17 cellular contexts compared by ENCODE assay signal in genomic region chr7:33425385-33425784, GRCh38.
"Had no signal": no experiment of that assay in that cellular context is flagged by ENCODE, and none has a peak within 500 bp of the region (broad histone marks: within the 10 kb centered on the region; RNA-seq: fewer than 3 reads in every experiment).

No MANE protein-coding gene starts in this region.

- H3K9me3 ChIP-seq: mucosa of descending colon, right lobe of liver, transverse colon, vagina had no signal

- H3K27me3 ChIP-seq: foreskin keratinocyte, right lobe of liver, transverse colon, vagina had no signal

- H3K36me3 ChIP-seq: right lobe of liver, transverse colon, vagina had no signal

- H3K4me1 ChIP-seq: foreskin keratinocyte, right lobe of liver, transverse colon, vagina had no signal

- DNase-seq: activated CD4-positive, alpha-beta memory T cell treated with anti-CD3 and anti-CD28 coated beads for 36 hours; activated CD4-positive, alpha-beta T cell treated with anti-CD3 and anti-CD28 coated beads for 48 hours; activated naive CD4-positive, alpha-beta T cell treated with Interleukin-2 at 50 U/mL for 16 hours; activated naive CD8-positive, alpha-beta T cell treated with anti-CD3 and anti-CD28 coated beads, Interleukin-2, amount 10 ng/mL, durations not matched to agents 7 days and 5 days; activated T-cell treated with anti-CD3 and anti-CD28 coated beads, Interleukin-2, amount 50 U/mL, for 48 hours; foreskin keratinocyte; hippocampal formation; mesendoderm; mucosa of descending colon; occipital lobe; right lobe of liver; stimulated activated CD4-positive, alpha-beta T cell treated with anti-CD3 and anti-CD28 coated beads, Interleukin-2, amount 100 ng/mL, for 48 hours; stimulated activated CD8-positive, alpha-beta memory T cell treated with anti-CD3 and anti-CD28 coated beads, Interleukin-4, amount 100 ng/mL, for 48 hours; stimulated activated naive B cell treated with anti-CD40 and anti-IgM and Interleukin-4, amounts not matched to agents 10 μg/mL and 1 μg/mL and 100 μg/mL, for 72 hours; transverse colon had no signal

- ATAC-seq: foreskin keratinocyte, mucosa of descending colon, right lobe of liver had no signal

- H3K27ac ChIP-seq: foreskin keratinocyte, right lobe of liver, transverse colon, vagina had no signal

- H3K4me2 ChIP-seq: smooth muscle cell had no signal

- H3K4me3 ChIP-seq: mucosa of descending colon, right lobe of liver, smooth muscle cell, transverse colon, vagina had no signal
